Comparison of ENCODE assay signal across 9 cellular contexts in the genomic region with DNA sequence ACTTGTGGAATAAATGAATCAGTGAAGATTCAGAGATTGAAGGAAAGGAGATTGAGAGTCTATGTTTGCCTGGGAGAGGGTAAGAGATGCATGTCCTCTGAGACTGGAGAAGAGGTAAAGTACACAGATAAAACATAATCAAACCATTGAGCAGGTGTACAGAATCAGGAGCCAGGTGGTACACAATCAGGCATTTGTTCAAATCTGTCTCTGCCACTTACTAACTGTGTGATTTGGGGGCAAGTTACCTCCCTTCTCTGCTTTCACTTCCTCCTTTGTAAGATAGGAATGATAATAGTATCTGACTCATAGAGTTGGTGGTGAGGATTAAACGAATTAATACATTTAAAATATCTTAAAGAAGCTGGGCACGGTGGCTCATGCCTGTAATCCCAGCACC.
DNase-seq lines count a peak whose midpoint lies in the region; ATAC-seq and TF ChIP-seq lines count a peak whose summit lies in the region.
"Had no signal": no experiment of that assay in that cellular context is flagged by ENCODE, and none has a peak within 500 bp of the region (broad histone marks: within the 10 kb centered on the region; RNA-seq: fewer than 3 reads in every experiment).

No MANE protein-coding gene starts in this region.

- no peak overlapping the region for H3K4me3 ChIP-seq in testis
- H3K4me3 ChIP-seq: upper lobe of left lung had no signal

- H3K4me1 ChIP-seq in testis = no peaks in the 10 kb centered on the region

- peak; percentile 50 for DNase-seq in SW480 (ENCODE audit: low spot score)
- no peak for DNase-seq in testis
- DNase-seq in CD4-positive, alpha-beta T cell = no peak
- DNase-seq in NCI-H2227 (lab: John Stamatoyannopoulos, UW; ENCODE audit: unreplicated experiment) = no peak
- DNase-seq: upper lobe of left lung had no signal

- no peaks in the 10 kb centered on the region for H3K36me3 ChIP-seq in testis (ENCODE audit: low read depth, missing control alignments)
- H3K36me3 ChIP-seq: upper lobe of left lung had no signal

- intact Hi-C loops in testis (cut with DNase I; ENCODE audit: low total_unique reads) = no loop called here
- intact Hi-C loops in CD4-positive, alpha-beta T cell (cut with DNase I, micrococcal nuclease) = no loop called here

- H3K27ac Mint-ChIP-seq in CD4-positive, alpha-beta T cell = no peak overlapping the region

- no peaks in the 10 kb centered on the region for H3K36me3 Mint-ChIP-seq in CD4-positive, alpha-beta T cell (ENCODE audit: low read depth)

- CTCF ChIA-PET in CD4-positive, alpha-beta T cell (lab: Charles Lee) = no interaction called here

- no peak overlapping the region for H3K4me3 Mint-ChIP-seq in CD4-positive, alpha-beta T cell

- H3K27ac ChIP-seq in testis = no peak overlapping the region
- H3K27ac ChIP-seq in CD4-positive, alpha-beta T cell (ENCODE audit: low read depth, low read length) = no peak overlapping the region
- H3K27ac ChIP-seq: upper lobe of left lung had no signal

- no peaks in the 10 kb centered on the region for H3K27me3 ChIP-seq in testis
- H3K27me3 ChIP-seq in CD4-positive, alpha-beta T cell (ENCODE audit: control insufficient read depth, insufficient read depth, low read length) = peaks cover 5% of the 10 kb centered on the region
- H3K27me3 ChIP-seq: upper lobe of left lung had no signal

- WGBS in testis, 2 donors = 53 to 60% methylated on average over 2 of the region's 2 CpGs

- no peaks in the 10 kb centered on the region for H3K4me1 Mint-ChIP-seq in CD4-positive, alpha-beta T cell (ENCODE audit: low read depth)

- H3K9me3 Mint-ChIP-seq in CD4-positive, alpha-beta T cell = no peaks in the 10 kb centered on the region

- TF ChIP-seq CTCF in testis (IDR thresholded peaks at IDR 0.05) = no peak
- TF ChIP-seq CTCF in CD4-positive, alpha-beta T cell (IDR thresholded peaks at IDR 0.05) = no peak

- ATAC-seq in GM18505 (IDR thresholded peaks at IDR 0.05; ENCODE audit: unreplicated experiment) (peak; percentile 77), GM21447 (IDR thresholded peaks at IDR 0.05; ENCODE audit: unreplicated experiment) (peak; percentile 68), HG03571 (IDR thresholded peaks at IDR 0.05; ENCODE audit: unreplicated experiment) (peak; percentile 57), GM18520 (IDR thresholded peaks at IDR 0.05; ENCODE audit: unreplicated experiment) (no peak)
- ATAC-seq in CD4-positive, alpha-beta T cell (ENCODE audit: poor library complexity) = no peak

- no peaks in the 10 kb centered on the region for H3K9me3 ChIP-seq in testis
- no peaks in the 10 kb centered on the region for H3K9me3 ChIP-seq in CD4-positive, alpha-beta T cell (ENCODE audit: control insufficient read depth, low read length)
- H3K9me3 ChIP-seq: upper lobe of left lung had no signal

- peaks cover 29% of the 10 kb centered on the region for H3K27me3 Mint-ChIP-seq in CD4-positive, alpha-beta T cell

- POLR2A ChIA-PET in CD4-positive, alpha-beta T cell (lab: Charles Lee) = no interaction called here

- TF ChIP-seq POLR2A in GM18505 (IDR thresholded peaks at IDR 0.05; ENCODE audit: borderline replicate concordance, extremely low read depth, insufficient read depth, insufficient read length) (no peak), testis (IDR thresholded peaks at IDR 0.05) (no peak)

Comparison
In these comparisons a context has a peak if more than half of its experiments do, and no peak if none do; other contexts are left out.
1. ATAC-seq: peak in GM18505 (single experiment), GM21447 (single experiment) and HG03571 (single experiment); none in GM18520 (single experiment) and CD4-positive, alpha-beta T cell (single experiment).